18 cellular contexts compared by ENCODE assay signal in the genomic region with DNA sequence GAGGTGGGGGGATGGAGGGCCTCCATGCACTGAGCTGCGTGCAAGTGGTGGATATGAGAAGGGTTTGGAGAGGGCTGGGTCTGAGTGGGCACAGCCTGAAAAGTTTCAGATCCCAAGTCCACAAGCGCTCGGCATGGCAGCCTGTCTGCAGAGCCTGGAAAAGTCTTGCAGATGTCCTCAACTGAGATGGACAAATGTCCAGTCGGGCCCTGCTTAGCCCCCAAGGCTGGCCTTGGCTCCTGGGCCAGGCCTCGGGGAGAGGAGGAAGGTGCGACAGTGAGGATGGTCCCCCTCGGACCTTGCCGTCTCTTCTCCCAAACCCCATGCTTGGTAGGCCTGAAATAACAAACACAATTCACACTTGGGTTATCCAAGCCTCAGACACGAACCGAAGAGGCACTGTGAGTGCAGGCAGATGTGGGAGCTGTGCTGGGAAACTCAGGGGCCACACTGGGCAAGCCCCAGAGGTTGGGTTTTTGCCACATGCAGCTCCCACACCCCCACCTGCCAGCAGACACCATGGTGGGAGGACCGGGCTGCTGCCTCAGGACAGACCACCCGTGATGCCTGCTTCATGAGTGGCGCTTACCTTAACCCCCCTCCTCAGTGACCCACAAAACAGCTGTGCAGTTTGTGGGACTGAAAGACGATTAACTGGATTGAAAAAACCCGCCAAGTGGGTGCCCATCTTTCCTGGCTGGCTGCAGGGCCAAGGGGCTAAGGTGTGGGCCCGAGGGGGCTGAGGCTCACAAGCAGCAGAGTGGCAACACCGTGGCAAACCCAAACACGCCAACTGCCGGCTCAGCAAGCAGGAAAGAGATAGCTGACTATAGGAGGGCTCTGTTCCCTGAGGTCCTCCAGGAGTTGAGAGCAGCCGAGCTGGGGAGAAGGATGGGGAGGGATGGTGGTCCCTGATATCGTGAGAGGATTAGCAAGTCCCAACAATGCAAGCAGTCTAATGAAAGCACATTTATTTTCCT. TPM values are rescaled to one million over a fixed set of nuclear protein-coding genes. Genes with fewer than 3 reads are reported as not detected.
A peak's percentile ranks its signal among the peaks of the same experiment; 100 is the strongest.
DNase-seq lines count a peak whose midpoint lies in the region; ATAC-seq and TF ChIP-seq lines count a peak whose summit lies in the region.
"Had no signal": no experiment of that assay in that cellular context is flagged by ENCODE, and none has a peak within 500 bp of the region (broad histone marks: within the 10 kb centered on the region; RNA-seq: fewer than 3 reads in every experiment).

No MANE protein-coding gene starts in this region.

- CTCF ChIA-PET in IMR-90 (lab: Yijun Ruan, JAX) = no interaction called here

- peak overlapping the region; percentile 29 to 49 for H2BK12ac ChIP-seq in mesenchymal stem cell (ENCODE audit: low read length in 2 of 2)

- no peak overlapping the region for H3K27ac Mint-ChIP-seq in T-helper 17 cell
- H3K27ac Mint-ChIP-seq: GM23338 had no signal

- no peak for TF ChIP-seq RAD21 in IMR-90 (IDR thresholded peaks at IDR 0.05; ENCODE audit: low read length)

- H3K9me1 ChIP-seq in IMR-90 (ENCODE audit: insufficient read depth, low read length) = peaks cover 23% of the 10 kb centered on the region

- H2AK5ac ChIP-seq in IMR-90 (ENCODE audit: low read depth, low read length) = peak overlapping the region; percentile 82
- peak overlapping the region; percentile 11 for H2AK5ac ChIP-seq in mesenchymal stem cell (ENCODE audit: low read length, severe bottlenecking)

- H2BK5ac ChIP-seq in IMR-90 (ENCODE audit: low read depth, low read length, poor library complexity, severe bottlenecking) (peak overlapping the region; percentile 20), mesenchymal stem cell (ENCODE audit: low read depth, low read length, poor library complexity, severe bottlenecking) (no peak overlapping the region)

- DNase-seq in cardiac muscle cell (ENCODE audit: low read depth in 1 of 2, low spot score in 1 of 2) (no peak), Right ventricle myocardium inferior (ENCODE audit: missing footprints) (no peak), IMR-90 (no peak), mesenchymal stem cell (no peak), smooth muscle cell (lab: John Stamatoyannopoulos, UW; ENCODE audit: unreplicated experiment) (no peak), T-helper 17 cell (no peak)
- DNase-seq: CD4-positive, CD25-positive, alpha-beta regulatory T cell; DMS79 treated with DMSO at 0.1 percent for 48 hours; MV-4-11; NCI-H1417 treated with DMSO at 0.1 percent for 48 hours; NCI-H2029; NCI-H2171; NCI-H446 treated with DMSO at 0.1 percent for 48 hours; RPMI8226 had no signal

- H3K4me1 Mint-ChIP-seq in T-helper 17 cell = peaks cover 2% of the 10 kb centered on the region

- no peak overlapping the region for H4K5ac ChIP-seq in IMR-90 (ENCODE audit: low read depth, low read length)

- peak overlapping the region; percentile 73 for H2AK9ac ChIP-seq in IMR-90 (replicated peaks; ENCODE audit: low read depth, low read length, poor library complexity)

- in situ Hi-C loops in IMR-90 (cut with MboI; ENCODE audit: low sequenced_read_pairs) = no loop called here

- no peak overlapping the region for H3K4me3 Mint-ChIP-seq in T-helper 17 cell
- H3K4me3 Mint-ChIP-seq: GM23338 had no signal

- H3K4me3 ChIP-seq in cardiac muscle cell = no peak overlapping the region
- H3K4me3 ChIP-seq in IMR-90 (ENCODE audit: insufficient read depth, low read depth, low read length) = no peak overlapping the region
- no peak overlapping the region for H3K4me3 ChIP-seq in mesenchymal stem cell (ENCODE audit: insufficient read depth in 1 of 2, low read depth in 1 of 2, low read length in 2 of 2)
- H3K4me3 ChIP-seq in smooth muscle cell = no peak overlapping the region
- H3K4me3 ChIP-seq: GM23338 had no signal

- H4K20me1 ChIP-seq in IMR-90 (ENCODE audit: insufficient read depth, low read length) (peaks cover 10% of the 10 kb centered on the region), smooth muscle cell (ENCODE audit: low read depth) (peaks cover 14% of the 10 kb centered on the region)

- peaks cover 24 to 52% of the 10 kb centered on the region in 2 experiments for H3K79me1 ChIP-seq in IMR-90 (ENCODE audit: low read depth in 1 of 2, low read length in 2 of 2)
- peaks cover 36% of the 10 kb centered on the region for H3K79me1 ChIP-seq in mesenchymal stem cell (replicated peaks; ENCODE audit: low read length, poor library complexity, severe bottlenecking)

- H3K56ac ChIP-seq in IMR-90 (ENCODE audit: extremely low read depth, insufficient read depth, low read length) = no peak overlapping the region

- POLR2A ChIA-PET in IMR-90 (lab: Charles Lee; ENCODE audit: unreplicated experiment) = no interaction called here

- no peaks in the 10 kb centered on the region for H3K9me3 ChIP-seq in cardiac muscle cell (ENCODE audit: low read depth)
- H3K9me3 ChIP-seq in IMR-90 (ENCODE audit: control insufficient read depth, insufficient read depth, low read length) = no peaks in the 10 kb centered on the region
- no peaks in the 10 kb centered on the region for H3K9me3 ChIP-seq in mesenchymal stem cell (ENCODE audit: control insufficient read depth, low read length)
- no peaks in the 10 kb centered on the region for H3K9me3 ChIP-seq in smooth muscle cell (replicated peaks; ENCODE audit: low read depth)
- H3K9me3 ChIP-seq in T-helper 17 cell (ENCODE audit: control insufficient read depth, low read length, poor library complexity, severe bottlenecking) = no peaks in the 10 kb centered on the region

- H3K79me2 ChIP-seq in smooth muscle cell (ENCODE audit: low read depth) = no peaks in the 10 kb centered on the region

- H3K23ac ChIP-seq in IMR-90 (ENCODE audit: low read depth, low read length) = no peak overlapping the region
- peak overlapping the region in 1 of 2 experiments; percentile 23 for H3K23ac ChIP-seq in mesenchymal stem cell (ENCODE audit: low read length in 2 of 2)

- H3F3A ChIP-seq in smooth muscle cell (ENCODE audit: low read depth) = peaks cover 6% of the 10 kb centered on the region

- H3K4me2 ChIP-seq in IMR-90 (ENCODE audit: low read depth, low read length) (no peak overlapping the region), mesenchymal stem cell (ENCODE audit: low read length, poor library complexity, severe bottlenecking) (no peak overlapping the region), smooth muscle cell (no peak overlapping the region)
- H3K4me2 ChIP-seq: GM23338 had no signal

- H4K91ac ChIP-seq in IMR-90 (ENCODE audit: insufficient read depth, low read depth, low read length) (no peak overlapping the region), mesenchymal stem cell (ENCODE audit: low read length) (no peak overlapping the region)

- ATAC-seq in Right ventricle myocardium inferior = no peak
- no peak for ATAC-seq in IMR-90 (ENCODE audit: low read depth)
- ATAC-seq in GM18870 (IDR thresholded peaks at IDR 0.05; ENCODE audit: unreplicated experiment) = no peak
- no peak for ATAC-seq in T-helper 17 cell
- ATAC-seq in HG03442 (IDR thresholded peaks at IDR 0.05; ENCODE audit: unreplicated experiment) = no peak
- ATAC-seq: GM23338, HCT116 had no signal

- no peak overlapping the region for H2AFZ ChIP-seq in IMR-90 (replicated peaks; ENCODE audit: low read length, poor library complexity)
- H2AFZ ChIP-seq in mesenchymal stem cell (ENCODE audit: low read depth, low read length) = no peak overlapping the region
- no peak overlapping the region for H2AFZ ChIP-seq in smooth muscle cell (ENCODE audit: low read depth)
- H2AFZ ChIP-seq: GM23338 had no signal

- H2BK15ac ChIP-seq in IMR-90 (ENCODE audit: low read depth, low read length) (no peak overlapping the region), mesenchymal stem cell (ENCODE audit: low read depth, poor library complexity, severe bottlenecking) (peak overlapping the region; percentile 73)

- no peaks in the 10 kb centered on the region for H3K27me3 Mint-ChIP-seq in T-helper 17 cell
- H3K27me3 Mint-ChIP-seq: CD4-positive, CD25-positive, alpha-beta regulatory T cell had no signal

- H2BK120ac ChIP-seq in IMR-90 (ENCODE audit: low read depth, low read length) (no peak overlapping the region), mesenchymal stem cell (ENCODE audit: low read depth, low read length) (no peak overlapping the region)

- dilution Hi-C loops in IMR-90 (cut with HindIII; ENCODE audit: low sequenced_read_pairs, unreplicated experiment) = loop anchor here (10.0 kb wide), 1 partner anchor 60 kb away; no protein-coding TSS in a partner anchor

- H3K36me3 ChIP-seq in cardiac muscle cell = peaks cover 4% of the 10 kb centered on the region
- peaks cover 39% of the 10 kb centered on the region for H3K36me3 ChIP-seq in IMR-90 (ENCODE audit: control insufficient read depth, insufficient read depth, low read length)
- H3K36me3 ChIP-seq in mesenchymal stem cell (ENCODE audit: control insufficient read depth in 1 of 2, insufficient read depth in 2 of 2, low read depth in 1 of 2, low read length in 2 of 2) = peaks cover 45 to 57% of the 10 kb centered on the region in 2 experiments
- H3K36me3 ChIP-seq in smooth muscle cell (ENCODE audit: low read depth) = no peaks in the 10 kb centered on the region

- H3K27me3 ChIP-seq in cardiac muscle cell (no peaks in the 10 kb centered on the region), IMR-90 (ENCODE audit: control insufficient read depth, insufficient read depth, low read length) (no peaks in the 10 kb centered on the region), mesenchymal stem cell (ENCODE audit: control insufficient read depth in 1 of 2, insufficient read depth in 1 of 2, low read length in 2 of 2) (no peaks in the 10 kb centered on the region), smooth muscle cell (ENCODE audit: low read depth) (no peaks in the 10 kb centered on the region)

- no peak for TF ChIP-seq POLR2A in IMR-90 (IDR thresholded peaks at IDR 0.05; ENCODE audit: low read depth, low read length)

- H3K18ac ChIP-seq in IMR-90 (ENCODE audit: low read depth, low read length) (no peak overlapping the region), mesenchymal stem cell (ENCODE audit: low read depth in 1 of 2, low read length in 2 of 2) (no peak overlapping the region)

- no peaks in the 10 kb centered on the region for H3K36me3 Mint-ChIP-seq in T-helper 17 cell (ENCODE audit: low read depth)

- H3K4ac ChIP-seq in IMR-90 (ENCODE audit: low read depth, low read length) (peak overlapping the region; percentile 23; the same call in 1 of the 2 replicates), mesenchymal stem cell (ENCODE audit: low read depth in 1 of 2, low read length in 2 of 2) (no peak overlapping the region)

- TF ChIP-seq CTCF in cardiac muscle cell (IDR thresholded peaks at IDR 0.05; ENCODE audit: low read depth, low read length) = no peak
- no peak for TF ChIP-seq CTCF in IMR-90 (conservative IDR thresholded peaks at IDR 0.05; ENCODE audit: low read depth, low read length)
- no peak for TF ChIP-seq CTCF in smooth muscle cell (IDR thresholded peaks at IDR 0.05; ENCODE audit: borderline replicate concordance, insufficient read depth, poor library complexity, severe bottlenecking)

- H2BK20ac ChIP-seq in IMR-90 (ENCODE audit: low read depth, low read length) = no peak overlapping the region

- H3K27ac ChIP-seq in cardiac muscle cell (peak overlapping the region; percentile 81), IMR-90 (ENCODE audit: insufficient read depth, low read length) (peak overlapping the region; percentile 7; the same call in 1 of the 2 replicates), mesenchymal stem cell (ENCODE audit: low read length, poor library complexity, severe bottlenecking) (peak overlapping the region; percentile 80), smooth muscle cell (ENCODE audit: low read depth) (peak overlapping the region; percentile 76)

- H4K8ac ChIP-seq in IMR-90 (ENCODE audit: low read depth in 2 of 2, low read length in 2 of 2) (no peak overlapping the region), mesenchymal stem cell (ENCODE audit: low read length) (no peak overlapping the region)

- H3K9ac ChIP-seq in IMR-90 (ENCODE audit: low read depth, low read length) (no peak overlapping the region), mesenchymal stem cell (ENCODE audit: low read length) (peak overlapping the region; percentile 7), smooth muscle cell (ENCODE audit: low read depth) (no peak overlapping the region)

- no peak overlapping the region for H3K14ac ChIP-seq in IMR-90 (replicated peaks; ENCODE audit: low read depth, low read length)
- H3K14ac ChIP-seq in mesenchymal stem cell (ENCODE audit: low read length in 2 of 2) = peak overlapping the region in 1 of 2 experiments; percentile 3

- WGBS in IMR-90 (ENCODE audit: extremely low coverage in 2 of 2, insufficient read length in 1 of 2), 2 experiments = 89% methylated on average over 10 of the region's 21 CpGs; no CpG with 5 or more reads in 1 of the 2 experiments
- WGBS in mesenchymal stem cell = 98% methylated on average over 19 of the region's 21 CpGs
- WGBS in smooth muscle cell (ENCODE audit: low lambda C conversion rate) = 95% methylated on average over 21 of the region's 21 CpGs

- no TSS peak for BruUV-seq in IMR-90 (replicated peaks; lab: Mats Ljungman, UMichigan)

- H3K4me1 ChIP-seq in cardiac muscle cell (ENCODE audit: low read depth) (peaks cover 10% of the 10 kb centered on the region), IMR-90 (ENCODE audit: control insufficient read depth, insufficient read depth, low read length) (peaks cover 16% of the 10 kb centered on the region), mesenchymal stem cell (ENCODE audit: control insufficient read depth, insufficient read depth, low read depth, low read length) (peaks cover 25% of the 10 kb centered on the region), smooth muscle cell (ENCODE audit: low read depth) (peaks cover 6% of the 10 kb centered on the region)

- intact Hi-C loops in Right ventricle myocardium inferior (cut with DNase I) = no loop called here
- intact Hi-C loops in IMR-90 (cut with micrococcal nuclease) = no loop called here

RNA-seq across cellular contexts. Expression of a gene that starts 32.1 kb away (rescaled TPM):
- total RNA-seq in cardiac muscle cell = 340 and 364 TPM in 2 replicates
- polyA plus RNA-seq in cardiac muscle cell = 171 and 180 TPM in 2 replicates
- 12.9 TPM for total RNA-seq in Right ventricle myocardium inferior
- 118 and 137 TPM in 2 replicates for total RNA-seq in IMR-90 (2012; rRNA removed)
- 277 and 353 TPM in 2 replicates for polyA plus RNA-seq in IMR-90 (2012; rRNA removed)
- polyA plus RNA-seq in IMR-90 (2012; cell fraction: cytosol; rRNA removed) = 217 and 436 TPM in 2 replicates
- 131 and 368 TPM in 2 replicates for polyA plus RNA-seq in IMR-90 (2012; cell fraction: nucleus; rRNA removed; ENCODE audit: low replicate concordance)
- polyA plus RNA-seq in mesenchymal stem cell (2013, experiment 1 of 2) = 241 TPM
- polyA plus RNA-seq in mesenchymal stem cell (2013, experiment 2 of 2) = 235 TPM
- 307 and 324 TPM in 2 replicates for total RNA-seq in smooth muscle cell
- 312 and 336 TPM in 2 replicates for polyA plus RNA-seq in smooth muscle cell
- total RNA-seq in T-helper 17 cell = 10 to 100 TPM in 1 of 2 donors, 1 to 10 TPM in 1; 8.6 to 10.0 TPM

Comparison
In these comparisons a context has a peak if more than half of its experiments do, and no peak if none do; other contexts are left out.
1. H3K27ac ChIP-seq: peak in every context shown above with its lines; median percentile 81 in cardiac muscle cell; 80 in mesenchymal stem cell; 76 in smooth muscle cell; 7 in IMR-90.